In the genomic region with DNA sequence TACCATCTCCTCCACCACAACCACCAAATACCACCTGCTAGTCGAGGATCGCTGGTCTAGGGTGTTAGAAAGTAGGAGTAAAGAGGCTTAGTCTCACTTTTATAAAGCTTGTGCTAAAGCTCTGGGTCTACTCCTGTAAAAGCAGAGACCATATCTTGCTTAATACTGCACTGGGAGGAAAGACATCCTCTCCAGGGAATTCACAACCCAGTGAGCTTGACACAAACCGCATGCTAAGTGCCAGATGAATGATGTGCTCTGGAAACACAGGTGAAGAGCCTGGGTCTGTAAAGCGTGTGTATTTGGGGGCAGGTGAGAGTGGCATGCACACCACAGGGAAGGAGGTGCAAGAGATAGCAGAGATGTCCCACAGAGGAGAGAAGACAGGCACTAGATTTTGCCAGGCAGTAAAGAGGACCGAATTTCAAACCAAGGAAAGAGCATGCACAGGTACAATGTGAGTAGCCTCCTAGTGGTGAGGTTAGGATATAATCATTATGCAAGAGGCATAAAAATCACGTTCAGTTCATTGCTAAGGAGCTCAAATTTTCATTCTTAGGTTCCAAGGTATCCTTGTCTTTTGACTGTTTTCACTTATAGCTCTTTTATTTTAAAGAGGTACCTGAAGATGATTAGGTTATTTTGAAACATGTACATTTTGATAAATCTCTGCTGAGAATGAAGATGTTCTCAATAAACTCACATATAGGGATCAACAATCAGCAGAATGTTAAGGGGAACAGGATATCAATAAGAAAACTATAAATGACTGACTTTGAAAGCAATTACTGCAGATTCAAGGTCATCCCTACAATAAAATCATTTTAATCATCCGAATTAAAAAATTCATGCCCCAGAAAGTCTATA, we compare ENCODE assay signal across 8 cellular contexts. TPM values are rescaled to one million over a fixed set of nuclear protein-coding genes. Genes with fewer than 3 reads are reported as not detected.
DNase-seq lines count a peak whose midpoint lies in the region; ATAC-seq and TF ChIP-seq lines count a peak whose summit lies in the region.

No MANE protein-coding gene starts in this region.

- no peak for TF ChIP-seq EP300 in tibial nerve (IDR thresholded peaks at IDR 0.05)

- H4K20me1 ChIP-seq in HCT116 (ENCODE audit: insufficient read depth) (no peaks in the 10 kb centered on the region), Loucy (ENCODE audit: insufficient read depth, low read length, poor library complexity, severe bottlenecking) (peaks cover 39% of the 10 kb centered on the region), hepatocyte (ENCODE audit: insufficient read depth, poor library complexity, severe bottlenecking) (peaks cover 6% of the 10 kb centered on the region)

- no peaks in the 10 kb centered on the region for H3K9me2 ChIP-seq in HCT116 (ENCODE audit: insufficient read depth)
- H3K9me2 ChIP-seq in Loucy (replicated peaks; ENCODE audit: low read depth, low read length) = no peaks in the 10 kb centered on the region
- no peaks in the 10 kb centered on the region for H3K9me2 ChIP-seq in hepatocyte (replicated peaks; ENCODE audit: insufficient read depth)

- H3K27ac ChIP-seq in HCT116 (ENCODE audit: low read depth, low read length) (no peak overlapping the region), hepatocyte (no peak overlapping the region), tibial nerve (no peak overlapping the region)

- no peak overlapping the region for H3K9ac ChIP-seq in HCT116 (ENCODE audit: low read length)
- H3K9ac ChIP-seq in Loucy (ENCODE audit: low read depth, low read length, poor library complexity, severe bottlenecking) = no peak overlapping the region

- H3K4me2 ChIP-seq in HCT116 (ENCODE audit: low read length) = no peak overlapping the region
- H3K4me2 ChIP-seq in Loucy (ENCODE audit: low read depth, low read length, poor library complexity, severe bottlenecking) = peak overlapping the region; percentile 42
- no peak overlapping the region for H3K4me2 ChIP-seq in hepatocyte

- no peaks in the 10 kb centered on the region for H3K9me3 Mint-ChIP-seq in activated T-helper 1 cell treated with anti-CD3 and anti-CD28 coated beads, Interleukin-12 subunit alpha, Interleukin-12 subunit beta, Interleukin-2, Interleukin-4 antibody, amounts not matched to agents 30 ng/mL and 10 ng/mL and 1 ng/mL, durations not matched to agents 14 hours and 24 hours and 36 hours

- H3K4me1 ChIP-seq in HCT116 (ENCODE audit: control insufficient read depth in 1 of 2, insufficient read depth in 2 of 2, low read length in 2 of 2) = no peaks in the 10 kb centered on the region
- peaks cover 14% of the 10 kb centered on the region for H3K4me1 ChIP-seq in Loucy (ENCODE audit: insufficient read depth, low read length, poor library complexity, severe bottlenecking)
- no peaks in the 10 kb centered on the region for H3K4me1 ChIP-seq in hepatocyte (ENCODE audit: insufficient read depth)
- H3K4me1 ChIP-seq in tibial nerve = peaks cover 0 to 18% (median 2%) of the 10 kb centered on the region in 4 donors

- intact Hi-C loops in Right ventricle myocardium inferior (cut with DNase I) = no loop called here
- intact Hi-C loops in cardiac septum (cut with DNase I) = no loop called here
- intact Hi-C loops in HCT116 (cut with micrococcal nuclease) = no loop called here
- intact Hi-C loops in activated T-helper 1 cell treated with anti-CD3 and anti-CD28 coated beads, Interleukin-12 subunit alpha, Interleukin-12 subunit beta, Interleukin-2, Interleukin-4 antibody, amounts not matched to agents 30 ng/mL and 10 ng/mL and 1 ng/mL, durations not matched to agents 14 hours and 24 hours and 36 hours (cut with micrococcal nuclease) = loop anchor here (2.0 kb wide), 1 partner anchor 59 kb away; no protein-coding TSS in a partner anchor

- CTCF ChIA-PET in HCT116 (lab: Charles Lee) = interaction anchor here (0.6 to 1.4 kb wide), 13 partner anchors 8 to 180 kb away, joined by 3 to 18 read pairs (median 4); no protein-coding TSS in a partner anchor

- peak; percentile 43 for ATAC-seq in Right ventricle myocardium inferior
- ATAC-seq in HCT116 = peak; percentile 83

- BruUV-seq in HCT116 (replicated peaks; lab: Mats Ljungman, UMichigan) = no TSS peak

- no peaks in the 10 kb centered on the region for H3K9me3 ChIP-seq in HCT116 (ENCODE audit: control insufficient read depth in 1 of 2, insufficient read depth in 1 of 2, low read depth in 1 of 2, low read length in 2 of 2)
- H3K9me3 ChIP-seq in Loucy (ENCODE audit: insufficient read depth, low read depth, low read length) = no peaks in the 10 kb centered on the region
- H3K9me3 ChIP-seq in hepatocyte (ENCODE audit: low read depth) = no peaks in the 10 kb centered on the region
- no peaks in the 10 kb centered on the region for H3K9me3 ChIP-seq in tibial nerve

- H3K79me2 ChIP-seq in HCT116 (ENCODE audit: insufficient read depth, low read length) = no peaks in the 10 kb centered on the region
- H3K79me2 ChIP-seq in Loucy (ENCODE audit: insufficient read depth, low read length) = peaks cover 89% of the 10 kb centered on the region
- H3K79me2 ChIP-seq in hepatocyte = peaks cover 27% of the 10 kb centered on the region

- TF ChIP-seq CTCF in HCT116 (IDR thresholded peaks at IDR 0.05 in 2 of 3, conservative IDR thresholded peaks at IDR 0.05 in 1 of 3; ENCODE audit: borderline replicate concordance in 1 of 3, insufficient read depth in 1 of 3, low read depth in 2 of 3, low read length in 2 of 3) (peak; percentile 23 to 67 (median 60); a peak in 5 of 6 replicates), Loucy (conservative IDR thresholded peaks at IDR 0.05; ENCODE audit: low read length) (peak; percentile 86), hepatocyte (IDR thresholded peaks at IDR 0.05; ENCODE audit: poor library complexity) (peak; percentile 49), tibial nerve (IDR thresholded peaks at IDR 0.05) (peak; percentile 27 to 43 (median 36))

- RAD21 ChIA-PET in HCT116 (lab: Charles Lee; ENCODE audit: low non-redundant PET in 1 of 2, low total read pairs in 2 of 2, uncharacterized antibody in 2 of 2, unreplicated experiment in 2 of 2) = no interaction called here

- H3K36me3 ChIP-seq in HCT116 (ENCODE audit: control insufficient read depth in 1 of 2, insufficient read depth in 2 of 2, low read length in 2 of 2) = no peaks in the 10 kb centered on the region
- H3K36me3 ChIP-seq in Loucy (ENCODE audit: insufficient read depth, low read length) = peaks cover 71% of the 10 kb centered on the region
- H3K36me3 ChIP-seq in hepatocyte (replicated peaks; ENCODE audit: insufficient read depth, low read depth) = no peaks in the 10 kb centered on the region
- H3K36me3 ChIP-seq in tibial nerve = peaks cover 0 to 7% (median 0%) of the 10 kb centered on the region in 3 donors

- H3K4me1 Mint-ChIP-seq in activated T-helper 1 cell treated with anti-CD3 and anti-CD28 coated beads, Interleukin-12 subunit alpha, Interleukin-12 subunit beta, Interleukin-2, Interleukin-4 antibody, amounts not matched to agents 30 ng/mL and 10 ng/mL and 1 ng/mL, durations not matched to agents 14 hours and 24 hours and 36 hours (ENCODE audit: low read depth) = peaks cover 44% of the 10 kb centered on the region

- no peak overlapping the region for H3K4me3 ChIP-seq in HCT116 (replicated peaks in 1 of 2; ENCODE audit: low read depth in 1 of 2, low read length in 2 of 2)
- H3K4me3 ChIP-seq in Loucy (ENCODE audit: low read length, poor library complexity, severe bottlenecking) = no peak overlapping the region
- no peak overlapping the region for H3K4me3 ChIP-seq in hepatocyte
- H3K4me3 ChIP-seq in tibial nerve = no peak overlapping the region

- peak overlapping the region; percentile 16 for H3K27ac Mint-ChIP-seq in activated T-helper 1 cell treated with anti-CD3 and anti-CD28 coated beads, Interleukin-12 subunit alpha, Interleukin-12 subunit beta, Interleukin-2, Interleukin-4 antibody, amounts not matched to agents 30 ng/mL and 10 ng/mL and 1 ng/mL, durations not matched to agents 14 hours and 24 hours and 36 hours

- TF ChIP-seq RAD21 in HCT116 (IDR thresholded peaks at IDR 0.05; ENCODE audit: low read depth) = peak; percentile 29; the same call in 1 of the 2 replicates

- DNase-seq in Right ventricle myocardium inferior (ENCODE audit: missing footprints) (no peak), cardiac septum (ENCODE audit: low spot score) (no peak), HCT116 (ENCODE audit: low read depth, low spot score) (no peak), hepatocyte (ENCODE audit: low spot score) (peak; percentile 52), tibial nerve (ENCODE audit: low spot score in 2 of 2) (no peak), NCI-H774 (lab: John Stamatoyannopoulos, UW) (no peak)
- DNase-seq in activated T-helper 1 cell treated with anti-CD3 and anti-CD28 coated beads, Interleukin-12 subunit alpha, Interleukin-12 subunit beta, Interleukin-2, Interleukin-4 antibody, amounts not matched to agents 30 ng/mL and 10 ng/mL and 1 ng/mL, durations not matched to agents 14 hours and 24 hours and 36 hours (ENCODE audit: low spot score) = no peak

- H3F3A ChIP-seq in Loucy (ENCODE audit: low read depth) = peaks cover 2% of the 10 kb centered on the region; the same call in 1 of the 2 replicates

- H2AFZ ChIP-seq in HCT116 (ENCODE audit: low read depth, low read length, poor library complexity, severe bottlenecking) (no peak overlapping the region), Loucy (ENCODE audit: low read length) (no peak overlapping the region), hepatocyte (no peak overlapping the region)

- H3K36me3 Mint-ChIP-seq in activated T-helper 1 cell treated with anti-CD3 and anti-CD28 coated beads, Interleukin-12 subunit alpha, Interleukin-12 subunit beta, Interleukin-2, Interleukin-4 antibody, amounts not matched to agents 30 ng/mL and 10 ng/mL and 1 ng/mL, durations not matched to agents 14 hours and 24 hours and 36 hours (ENCODE audit: low read depth) = peaks cover 28% of the 10 kb centered on the region

- H3K27me3 ChIP-seq in HCT116 (ENCODE audit: insufficient read depth, low read length) = no peaks in the 10 kb centered on the region
- H3K27me3 ChIP-seq in Loucy (ENCODE audit: insufficient read depth, low read length, poor library complexity, severe bottlenecking) = no peaks in the 10 kb centered on the region
- no peaks in the 10 kb centered on the region for H3K27me3 ChIP-seq in hepatocyte
- no peaks in the 10 kb centered on the region for H3K27me3 ChIP-seq in tibial nerve

- WGBS in hepatocyte (ENCODE audit: low lambda C conversion rate, missing lambda C conversion rate) = 76% methylated on average over 7 of the region's 7 CpGs
- WGBS in tibial nerve, 2 donors = 70 to 75% methylated on average over 7 of the region's 7 CpGs

- no peak for TF ChIP-seq POLR2A in HCT116 (IDR thresholded peaks at IDR 0.05; ENCODE audit: borderline replicate concordance, extremely low read depth, insufficient read depth, insufficient read length)
- no peak for TF ChIP-seq POLR2A in tibial nerve (IDR thresholded peaks at IDR 0.05)

- POLR2A ChIA-PET in HCT116 (lab: Charles Lee) = no interaction called here

- H3K27me3 Mint-ChIP-seq in activated T-helper 1 cell treated with anti-CD3 and anti-CD28 coated beads, Interleukin-12 subunit alpha, Interleukin-12 subunit beta, Interleukin-2, Interleukin-4 antibody, amounts not matched to agents 30 ng/mL and 10 ng/mL and 1 ng/mL, durations not matched to agents 14 hours and 24 hours and 36 hours (ENCODE audit: insufficient read depth) = no peaks in the 10 kb centered on the region

- H3K4me3 Mint-ChIP-seq in activated T-helper 1 cell treated with anti-CD3 and anti-CD28 coated beads, Interleukin-12 subunit alpha, Interleukin-12 subunit beta, Interleukin-2, Interleukin-4 antibody, amounts not matched to agents 30 ng/mL and 10 ng/mL and 1 ng/mL, durations not matched to agents 14 hours and 24 hours and 36 hours = no peak overlapping the region

RNA-seq across cellular contexts. Expression of gene TAPT1, which starts 20.7 kb away (rescaled TPM):
- 34.2 TPM for total RNA-seq in Right ventricle myocardium inferior
- 44.8 TPM for total RNA-seq in cardiac septum
- 11.7 TPM for total RNA-seq in HCT116 (2021; ENCODE audit: unreplicated experiment)
- 7.9 and 8.9 TPM in 2 replicates for polyA plus RNA-seq in HCT116 (2012)
- 26.0 and 31.8 TPM in 2 replicates for total RNA-seq in activated T-helper 1 cell treated with anti-CD3 and anti-CD28 coated beads, Interleukin-12 subunit alpha, Interleukin-12 subunit beta, Interleukin-2, Interleukin-4 antibody, amounts not matched to agents 30 ng/mL and 10 ng/mL and 1 ng/mL, durations not matched to agents 14 hours and 24 hours and 36 hours
- total RNA-seq in hepatocyte = 15.9 and 19.3 TPM in 2 replicates
- polyA plus RNA-seq in hepatocyte = 12.9 and 14.5 TPM in 2 replicates
- total RNA-seq in tibial nerve = 10 to 100 TPM; 21.3 to 41.3 (median 37.5) TPM

Comparison
In these comparisons a context has a peak if more than half of its experiments do, and no peak if none do; other contexts are left out.
1. CTCF ChIP-seq: peak in every context shown above with its lines; median percentile 86 in Loucy; 60 in HCT116; 49 in hepatocyte; 36 in tibial nerve.